ENCODE assay signal across 30 cellular contexts in the genomic region with DNA sequence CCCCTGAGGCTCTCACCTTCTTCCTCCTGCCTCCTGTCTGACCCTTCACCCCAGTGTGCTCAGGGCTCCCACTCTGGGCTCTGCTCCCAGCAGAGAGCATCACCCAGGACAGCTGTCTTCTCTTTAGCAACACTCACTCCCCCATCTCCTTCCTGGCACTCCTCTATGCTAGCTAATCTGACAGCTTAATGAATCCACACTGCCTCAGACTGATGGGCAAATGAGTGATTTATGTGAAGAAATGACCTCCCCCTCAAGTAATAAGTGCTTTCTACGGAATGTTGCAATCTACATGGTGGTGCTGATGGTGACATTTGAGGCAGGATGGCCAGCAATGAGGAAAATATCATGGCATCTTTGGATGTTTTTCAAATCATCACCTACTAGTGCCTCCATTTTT.
DNase-seq lines count a peak whose midpoint lies in the region; ATAC-seq, FAIRE-seq and TF ChIP-seq lines count a peak whose summit lies in the region.
"Had no signal": no experiment of that assay in that cellular context is flagged by ENCODE, and none has a peak within 500 bp of the region (broad histone marks: within the 10 kb centered on the region; RNA-seq: fewer than 3 reads in every experiment).

No MANE protein-coding gene starts in this region.

- no peak overlapping the region for H2BK20ac ChIP-seq in H1 (ENCODE audit: low read length)

- H3K36me3 ChIP-seq in H1 (ENCODE audit: control insufficient read depth in 2 of 4, insufficient read depth in 4 of 4, low read length in 3 of 4) (no peaks in the 10 kb centered on the region), osteoblast (ENCODE audit: insufficient read depth, low read length) (no peaks in the 10 kb centered on the region)
- H3K36me3 ChIP-seq: cardiac muscle cell, SJCRH30, suprapubic skin had no signal

- no peak overlapping the region for H2BK5ac ChIP-seq in H1 (ENCODE audit: low read depth, low read length)

- TF ChIP-seq RAD21 in H1 (IDR thresholded peaks at IDR 0.05 in 1 of 2, conservative IDR thresholded peaks at IDR 0.05 in 1 of 2; ENCODE audit: low read depth in 2 of 2, low read length in 2 of 2), result no peak

- no peaks in the 10 kb centered on the region for H3K79me1 ChIP-seq in H1 (ENCODE audit: low read depth, low read length)

- H3K23me2 ChIP-seq in H1 (ENCODE audit: low read depth, low read length), result no peaks in the 10 kb centered on the region

- no peaks in the 10 kb centered on the region; a peak in 1 of 4 replicates for H3K9me3 ChIP-seq in H1 (ENCODE audit: insufficient read depth in 2 of 2, low read depth in 1 of 2, low read length in 1 of 2)
- no peaks in the 10 kb centered on the region for H3K9me3 ChIP-seq in osteoblast (ENCODE audit: low read depth, low read length)
- H3K9me3 ChIP-seq: SJCRH30, suprapubic skin had no signal

- H3K56ac ChIP-seq in H1 (replicated peaks; ENCODE audit: insufficient read length, low read depth, low read length), result no peak overlapping the region

- no peaks in the 10 kb centered on the region for H3K4me1 ChIP-seq in H1 (replicated peaks in 1 of 4; ENCODE audit: control insufficient read depth in 3 of 4, insufficient read depth in 4 of 4, low read length in 3 of 4)
- peaks cover 18% of the 10 kb centered on the region for H3K4me1 ChIP-seq in osteoblast (ENCODE audit: insufficient read depth, low read length)
- H3K4me1 ChIP-seq: suprapubic skin had no signal

- ATAC-seq in stimulated activated naive CD8-positive, alpha-beta T cell treated with anti-CD3 and anti-CD28 coated beads, Interleukin-15, Interleukin-2, amounts not matched to agents 100 U/mL and 50 U/mL, for 24 hours, result no peak
- ATAC-seq: A549; activated CD8-positive, alpha-beta memory T cell treated with anti-CD3 and anti-CD28 coated beads, Interleukin-2, amount 10 ng/mL, durations not matched to agents 7 days and 5 days; activated T-cell treated with anti-CD3 and anti-CD28 coated beads, Interleukin-2, amount 50 U/mL, for 4 hours; naive thymus-derived CD8-positive, alpha-beta T cell; stimulated activated memory B cell treated with anti-CD40 and anti-IgM and Interleukin-4, amounts not matched to agents 10 μg/mL and 1 μg/mL and 100 μg/mL, for 72 hours had no signal

- no peak overlapping the region for H3K9ac ChIP-seq in H1 (replicated peaks in 1 of 4; ENCODE audit: extremely low read depth in 1 of 4, low read depth in 3 of 4, low read length in 3 of 4)

- DNase-seq in HEK293T (ENCODE audit: extremely low spot score), result no peak
- DNase-seq in NCI-H226, result peak; percentile 31
- no peak for DNase-seq in H1 (ENCODE audit: low read depth in 1 of 2, low spot score in 2 of 2)
- DNase-seq in osteoblast (ENCODE audit: insufficient read length, low spot score, missing footprints), result peak; percentile 69
- DNase-seq in SK-N-DZ (ENCODE audit: low spot score), result no peak
- no peak for DNase-seq in stimulated activated naive CD8-positive, alpha-beta T cell treated with anti-CD3 and anti-CD28 coated beads, Interleukin-15, Interleukin-2, amounts not matched to agents 100 U/mL and 50 U/mL, for 24 hours
- no peak for DNase-seq in SIG-M5 treated with dmso at 0.1 percent for 504 hours (lab: John Stamatoyannopoulos, UW; ENCODE audit: unreplicated experiment)
- DNase-seq in NCI-H146 treated with DMSO at 0.1 percent for 48 hours (lab: John Stamatoyannopoulos, UW; ENCODE audit: unreplicated experiment), result no peak
- DNase-seq: activated B cell treated with CpG ODN at 0.5 μM for 24 hours; activated CD4-positive, alpha-beta T cell treated with anti-CD3 and anti-CD28 coated beads, Interleukin-2, amount 50 U/mL, for 1 hour; activated CD8-positive, alpha-beta memory T cell treated with anti-CD3 and anti-CD28 coated beads, Interleukin-2, amount 10 ng/mL, durations not matched to agents 7 days and 5 days; activated gamma-delta T cell; activated naive CD8-positive, alpha-beta T cell treated with anti-CD3 and anti-CD28 coated beads, Interleukin-2, amount 10 ng/mL, durations not matched to agents 7 days and 5 days; activated T-cell treated with anti-CD3 and anti-CD28 coated beads, Interleukin-2, amount 50 U/mL, for 4 hours; effector CD8-positive, alpha-beta T cell; glutamatergic neuron; islet precursor cell; naive thymus-derived CD8-positive, alpha-beta T cell; NCI-H1105 treated with DMSO at 0.1 percent for 48 hours; NCI-H2029 treated with DMSO at 0.1 percent for 48 hours; occipital lobe; SJCRH30 had no signal

- H2AK5ac ChIP-seq in H1 (ENCODE audit: low read depth, low read length), result no peak overlapping the region; the same call in 1 of the 2 replicates

- no peak overlapping the region for H3K18ac ChIP-seq in H1 (ENCODE audit: extremely low read depth, low read length)

- H3K27me3 ChIP-seq in H1 (replicated peaks in 1 of 4; ENCODE audit: control insufficient read depth in 3 of 4, extremely low read depth in 1 of 4, insufficient read depth in 3 of 4, low read length in 3 of 4), result 0 out of 7 replicates have a peak, but pooled peaks cover 0 to 3% (median 0%) of the 10 kb centered on the region in 4 experiments
- no peaks in the 10 kb centered on the region for H3K27me3 ChIP-seq in osteoblast (ENCODE audit: insufficient read depth, low read length)
- H3K27me3 ChIP-seq: cardiac muscle cell, SJCRH30, suprapubic skin had no signal

- no peak overlapping the region for H4K8ac ChIP-seq in H1 (ENCODE audit: extremely low read depth, insufficient read depth, low read length)

- H4K20me1 ChIP-seq in H1 (replicated peaks in 1 of 2; ENCODE audit: control insufficient read depth in 1 of 2, insufficient read depth in 2 of 2, low read length in 2 of 2) (no peaks in the 10 kb centered on the region), osteoblast (ENCODE audit: insufficient read depth, low read length) (no peaks in the 10 kb centered on the region)

- no peak overlapping the region for H3K23ac ChIP-seq in H1 (ENCODE audit: insufficient read length)

- TF ChIP-seq EP300 in H1 (IDR thresholded peaks at IDR 0.05; ENCODE audit: borderline replicate concordance in 1 of 2, low read depth in 2 of 2, low read length in 2 of 2), result no peak

- H3K4ac ChIP-seq in H1 (replicated peaks; ENCODE audit: insufficient read length, low read depth, low read length), result no peak overlapping the region

- H3K27ac ChIP-seq in H1 (ENCODE audit: low read depth, low read length) (no peak overlapping the region), osteoblast (ENCODE audit: low read depth, low read length) (no peak overlapping the region)
- H3K27ac ChIP-seq: A549, cardiac muscle cell, coronary artery, SJCRH30, suprapubic skin had no signal

- no peak for FAIRE-seq in H1 (lab: Jason Lieb, UNC)
- FAIRE-seq: A549, astrocyte, G401.6, RCC 7860 had no signal

- H2BK15ac ChIP-seq in H1 (ENCODE audit: low read length), result 0 out of 2 replicates have a peak overlapping the region, but pooled peaks have one; percentile 22

- H2BK12ac ChIP-seq in H1 (ENCODE audit: low read depth, low read length), result no peak overlapping the region

- POLR2A ChIA-PET in HEK293T (lab: Yijun Ruan, JAX), result no interaction called here
- POLR2A ChIA-PET in H1 (lab: Charles Lee; ENCODE audit: partially characterized antibody), result interaction anchor here (0.7 to 2.2 kb wide), 2 partner anchors 120 to 140 kb away, joined by 3 to 5 read pairs; partner anchors contain the start of gene SLC6A6

- no peak overlapping the region for H3K14ac ChIP-seq in H1 (ENCODE audit: insufficient read length)

- peak overlapping the region; percentile 27 for H4K91ac ChIP-seq in H1 (replicated peaks; ENCODE audit: insufficient read length, low read length)

- TF ChIP-seq POLR2A in H1 (IDR thresholded peaks at IDR 0.05; ENCODE audit: control extremely low read depth in 1 of 2, low read depth in 2 of 2, low read length in 2 of 2), result no peak

- H2AFZ ChIP-seq in H1 (ENCODE audit: low read length) (no peak overlapping the region), osteoblast (ENCODE audit: low read length) (no peak overlapping the region)

- no peak overlapping the region for H4K5ac ChIP-seq in H1 (ENCODE audit: insufficient read length, low read depth, low read length)

- H3K79me2 ChIP-seq in H1 (ENCODE audit: control insufficient read depth in 1 of 2, insufficient read depth in 2 of 2, low read length in 2 of 2) (no peaks in the 10 kb centered on the region), osteoblast (ENCODE audit: insufficient read depth, low read length) (no peaks in the 10 kb centered on the region)

- no peak overlapping the region for H3K4me3 ChIP-seq in H1 (ENCODE audit: extremely low read depth in 1 of 4, insufficient read depth in 2 of 4, low read depth in 3 of 4, low read length in 4 of 4)
- H3K4me3 ChIP-seq in osteoblast (ENCODE audit: insufficient read depth, low read length), result no peak overlapping the region
- H3K4me3 ChIP-seq: A549, cardiac muscle cell, coronary artery, SJCRH30, suprapubic skin had no signal

- CTCF ChIA-PET in HEK293T (lab: Yijun Ruan, JAX) (interaction anchor here (0.5 kb wide), 1 partner anchor 206 kb away, joined by 3 read pairs; no protein-coding TSS in a partner anchor), H1 (lab: Charles Lee; ENCODE audit: partially characterized antibody) (interaction anchor here (0.7 to 5.0 kb wide), 34 partner anchors 8 to 1032 kb away, joined by 3 to 49 read pairs (median 6); partner anchors contain the start of gene CCDC174)

- TF ChIP-seq CTCF in H1 (IDR thresholded peaks at IDR 0.05; ENCODE audit: control extremely low read depth in 1 of 3, insufficient read depth in 1 of 3, low read depth in 1 of 3, low read length in 3 of 3) (no peak), osteoblast (IDR thresholded peaks at IDR 0.05; ENCODE audit: extremely low read depth, low read depth, low read length) (no peak)

- 85% methylated on average over 1 of the region's 1 CpG; no CpG with 5 or more reads in 1 of the 2 experiments for WGBS in H1 (ENCODE audit: extremely low coverage in 1 of 2, insufficient coverage in 1 of 2, insufficient read length in 1 of 2, insufficient replicate concordance in 2 of 2, low coverage in 1 of 2, low lambda C conversion rate in 2 of 2, missing lambda C conversion rate in 1 of 2), 2 experiments

- no peak overlapping the region for H2BK120ac ChIP-seq in H1 (replicated peaks; ENCODE audit: low read depth, low read length)

- no peak overlapping the region for H3K4me2 ChIP-seq in H1 (ENCODE audit: insufficient read depth in 1 of 2, low read depth in 2 of 2, low read length in 2 of 2)
- no peak overlapping the region for H3K4me2 ChIP-seq in osteoblast (ENCODE audit: insufficient read depth, low read length)
- H3K4me2 ChIP-seq: A549 had no signal

TF ChIP-seq in H1, 55 proteins besides CTCF, POLR2A, EP300 and RAD21 (continues in another document):
- no peak for TF ChIP-seq NRF1 (IDR thresholded peaks at IDR 0.05; ENCODE audit: low read depth, low read length)
- TF ChIP-seq PHF8 (conservative IDR thresholded peaks at IDR 0.05; ENCODE audit: low read depth, low read length), result no peak
- TF ChIP-seq RNF2 (IDR thresholded peaks at IDR 0.05; ENCODE audit: borderline replicate concordance, low read depth, low read length, missing control alignments, poor library complexity, severe bottlenecking), result no peak
- no peak for TF ChIP-seq TEAD4 (IDR thresholded peaks at IDR 0.05; ENCODE audit: low read depth, low read length)

Comparison
In these comparisons a context has a peak if more than half of its experiments do, and no peak if none do; other contexts are left out.
1. DNase-seq: peak in NCI-H226 (single experiment) and osteoblast (single experiment); none in HEK293T (single experiment), H1 (0 of 2), SK-N-DZ (single experiment), stimulated activated naive CD8-positive, alpha-beta T cell treated with anti-CD3 and anti-CD28 coated beads, Interleukin-15, Interleukin-2, amounts not matched to agents 100 U/mL and 50 U/mL, for 24 hours (single experiment), SIG-M5 treated with dmso at 0.1 percent for 504 hours (single experiment) and NCI-H146 treated with DMSO at 0.1 percent for 48 hours (single experiment).